1 cellular context compared by ENCODE assay signal in genomic region chr20:21105429-21106170, GRCh38.
TF ChIP-seq lines count a peak whose summit lies in the region.

No MANE protein-coding gene starts in this region.

TF ChIP-seq in A549, 52 proteins besides CTCF, POLR2A, EP300 and RAD21 (continued from another document):
- TF ChIP-seq REST (IDR thresholded peaks at IDR 0.05): no peak
